20 cellular contexts compared by ENCODE assay signal in the genomic region with DNA sequence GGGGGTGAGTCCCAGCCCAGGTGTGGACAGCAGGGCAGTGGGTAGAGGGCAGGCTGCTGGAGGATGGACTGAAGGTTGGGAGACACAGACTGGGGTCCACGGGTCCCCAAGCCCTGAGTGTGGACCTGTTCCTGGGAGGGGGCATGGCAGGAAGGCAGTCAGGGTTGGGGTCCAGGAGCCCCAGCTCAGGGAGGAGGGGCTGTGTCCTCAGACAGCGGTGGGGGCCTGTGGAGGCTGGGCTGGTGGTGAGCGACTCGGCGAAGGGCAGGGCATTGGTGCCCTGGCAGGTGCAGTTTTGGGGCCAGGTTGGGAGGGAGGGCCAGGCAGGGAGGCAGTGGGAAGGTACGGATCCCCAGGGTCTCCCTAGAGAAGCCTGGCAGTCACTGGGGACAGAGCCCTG. TPM values are rescaled to one million over a fixed set of nuclear protein-coding genes. Genes with fewer than 3 reads are reported as not detected.
"Had no signal": no experiment of that assay in that cellular context is flagged by ENCODE, and none has a peak within 500 bp of the region (broad histone marks: within the 10 kb centered on the region; RNA-seq: fewer than 3 reads in every experiment).

No MANE protein-coding gene starts in this region.

- H3K27ac Mint-ChIP-seq: mesothelial cell of epicardium, neural progenitor cell, type B pancreatic cell had no signal

- H3K9me3 Mint-ChIP-seq: central memory CD8-positive, alpha-beta T cell; mesothelial cell of epicardium; natural killer cell; neural progenitor cell; type B pancreatic cell had no signal

- H3K4me3 Mint-ChIP-seq: central memory CD8-positive, alpha-beta T cell; mesothelial cell of epicardium; natural killer cell; neural progenitor cell; type B pancreatic cell had no signal

- ATAC-seq: gastrocnemius medialis, natural killer cell had no signal

- DNase-seq: cortex of kidney; dorsolateral prefrontal cortex; effector CD8-positive, alpha-beta T cell; gastrocnemius medialis; kidney; natural killer cell; spleen; stimulated activated CD4-positive, alpha-beta T cell treated with anti-CD3 and anti-CD28 coated beads, Interleukin-15, amount 100 ng/mL, for 24 hours; stimulated activated CD4-positive, alpha-beta T cell treated with anti-CD3 and anti-CD28 coated beads, Interleukin-1b, Interleukin-23, amount 100 ng/mL, for 48 hours; stimulated activated CD4-positive, alpha-beta T cell treated with anti-CD3 and anti-CD28 coated beads, Interleukin-4, amount 100 ng/mL, for 24 hours; stimulated activated naive CD4-positive, alpha-beta T cell; thyroid gland had no signal

- H3K36me3 Mint-ChIP-seq: mesothelial cell of epicardium, natural killer cell, neural progenitor cell, type B pancreatic cell had no signal

RNA-seq across cellular contexts. Expression of a gene that starts 34.0 kb away (rescaled TPM):
- total RNA-seq: fibroblast of villous mesenchyme, omental fat pad, sciatic nerve had no signal

RNA-seq across cellular contexts. Expression of a gene that starts 55.3 kb away (rescaled TPM):
- total RNA-seq: fibroblast of villous mesenchyme, omental fat pad, sciatic nerve, suprapubic skin had no signal
